17 cellular contexts compared by ENCODE assay signal in genomic region chr9:103041961-103042360, GRCh38.
"Had no signal": no experiment of that assay in that cellular context is flagged by ENCODE, and none has a peak within 500 bp of the region (broad histone marks: within the 10 kb centered on the region; RNA-seq: fewer than 3 reads in every experiment).

No MANE protein-coding gene starts in this region.

- DNase-seq: Kasumi-1, MV-4-11, NCI-H1048, NCI-H1105, NCI-H1436 treated with DMSO at 0.1 percent for 48 hours, NCI-H187, NCI-H2081, NCI-H2107, NCI-H2171 treated with DMSO at 0.1 percent for 48 hours, NCI-H345, NCI-H446 treated with DMSO at 0.1 percent for 48 hours, NCI-H510A treated with DMSO at 0.1 percent for 48 hours, NCI-H748 treated with DMSO at 0.1 percent for 48 hours, Right ventricle myocardium superior, RPMI8226, SIG-M5 had no signal

- ATAC-seq: K562 had no signal
